Comparison of ENCODE assay signal across 8 cellular contexts in genomic region chr9:99266136-99267023, GRCh38. TPM values are rescaled to one million over a fixed set of nuclear protein-coding genes. Genes with fewer than 3 reads are reported as not detected.
DNase-seq lines count a peak whose midpoint lies in the region; ATAC-seq and TF ChIP-seq lines count a peak whose summit lies in the region.

No MANE protein-coding gene starts in this region.

- no peak overlapping the region for H3K27ac ChIP-seq in dorsolateral prefrontal cortex

- peak; percentile 62 to 95 (median 88) for TF ChIP-seq CTCF in dorsolateral prefrontal cortex (IDR thresholded peaks at IDR 0.05 in 54 of 56, conservative IDR thresholded peaks at IDR 0.05 in 2 of 56; ENCODE audit: low read depth in 1 of 56, partially characterized antibody in 56 of 56)

- DNase-seq in ACHN (peak; percentile 60), NCI-H510A (lab: John Stamatoyannopoulos, UW) (peak; percentile 40), dorsolateral prefrontal cortex (peak; percentile 64 to 83 (median 78)), lung microvascular endothelial cell (ENCODE audit: low read depth in 2 of 2) (peak; percentile 72 to 76)
- peak; percentile 74 to 78 for DNase-seq in activated CD4-positive, alpha-beta T cell treated with anti-CD3 and anti-CD28 coated beads, Interleukin-2, amount 50 U/mL, for 48 hours
- DNase-seq in stimulated activated CD8-positive, alpha-beta memory T cell treated with anti-CD3 and anti-CD28 coated beads, Interleukin-2, amount 100 ng/mL, for 1 hour (ENCODE audit: low read depth in 2 of 2) = peak; percentile 17 to 23

- ATAC-seq in GM18502 (IDR thresholded peaks at IDR 0.05; ENCODE audit: poor library complexity, unreplicated experiment) (peak; percentile 73), HG03095 (IDR thresholded peaks at IDR 0.05; ENCODE audit: unreplicated experiment) (peak; percentile 55)

- intact Hi-C loops in dorsolateral prefrontal cortex (cut with DNase I) = loop anchor here (5.0 to 10.0 kb wide), 3 partner anchors 558 to 1056 kb away; partner anchors contain the start of gene NR4A3 (in 1 of the 2)

- H3K4me3 ChIP-seq in dorsolateral prefrontal cortex = peak overlapping the region in 26 of 59 donors; percentile 0 to 45 (median 24)

- no peaks in the 10 kb centered on the region for H3K27me3 ChIP-seq in dorsolateral prefrontal cortex

- in situ Hi-C loops in ACHN (cut with HindIII; ENCODE audit: low pct_ligation_motif_present, low pct_unique_long_range_greater_than_20kb, low sequenced_read_pairs) = no loop called here

RNA-seq across cellular contexts. Expression of gene SEC61B, which starts 44.3 kb away (rescaled TPM):
- total RNA-seq in dorsolateral prefrontal cortex = 10 to 100 TPM; 25.3 to 59.2 (median 38.7) TPM
- 88.1 and 90.4 TPM in 2 replicates for total RNA-seq in lung microvascular endothelial cell

RNA-seq across cellular contexts. Expression of gene ALG2, which starts 44.6 kb away (rescaled TPM):
- total RNA-seq in dorsolateral prefrontal cortex (10 to 100 TPM; 11.4 to 25.3 (median 18.2) TPM), lung microvascular endothelial cell (28.1 and 46.6 TPM in 2 replicates)

Comparison
In these comparisons a context has a peak if more than half of its experiments do, and no peak if none do; other contexts are left out.
1. DNase-seq: peak in every context shown above with its lines; median percentile 78 in dorsolateral prefrontal cortex; 76 in activated CD4-positive, alpha-beta T cell treated with anti-CD3 and anti-CD28 coated beads, Interleukin-2, amount 50 U/mL, for 48 hours; 74 in lung microvascular endothelial cell; 60 in ACHN; 40 in NCI-H510A; 20 in stimulated activated CD8-positive, alpha-beta memory T cell treated with anti-CD3 and anti-CD28 coated beads, Interleukin-2, amount 100 ng/mL, for 1 hour.